ENCODE assay signal across 14 cellular contexts in genomic region chr17:37493249-37494027, GRCh38. TPM values are rescaled to one million over a fixed set of nuclear protein-coding genes. Genes with fewer than 3 reads are reported as not detected.
DNase-seq lines count a peak whose midpoint lies in the region; TF ChIP-seq lines count a peak whose summit lies in the region.
"Had no signal": no experiment of that assay in that cellular context is flagged by ENCODE, and none has a peak within 500 bp of the region (broad histone marks: within the 10 kb centered on the region; RNA-seq: fewer than 3 reads in every experiment).

No MANE protein-coding gene starts in this region.

- H3K9me3 ChIP-seq in PC-9 (ENCODE audit: insufficient read depth, low read depth) (0 out of 2 replicates have a peak, but pooled peaks cover 5% of the 10 kb centered on the region), esophagus muscularis mucosa (no peaks in the 10 kb centered on the region)
- H3K9me3 ChIP-seq: psoas muscle had no signal

- intact Hi-C loops in PC-9 (cut with micrococcal nuclease; ENCODE audit: unreplicated experiment): no loop called here
- intact Hi-C loops in esophagus muscularis mucosa (cut with DNase I): no loop called here

- peaks cover 23% of the 10 kb centered on the region for H3K4me1 Mint-ChIP-seq in activated naive CD4-positive, alpha-beta T cell treated with anti-CD3 and anti-CD28 coated beads, Interleukin-2, amount 10 ng/mL, durations not matched to agents 7 days and 5 days

- H3K27ac Mint-ChIP-seq in activated naive CD4-positive, alpha-beta T cell treated with anti-CD3 and anti-CD28 coated beads, Interleukin-2, amount 10 ng/mL, durations not matched to agents 7 days and 5 days: no peak overlapping the region
- H3K27ac Mint-ChIP-seq: activated CD4-positive, alpha-beta memory T cell treated with anti-CD3 and anti-CD28 coated beads, Interleukin-2, amount 10 ng/mL, durations not matched to agents 7 days and 5 days; GM23338 had no signal

- POLR2A ChIA-PET in PC-9 (lab: Charles Lee; ENCODE audit: unreplicated experiment): no interaction called here

- CTCF ChIA-PET in PC-9 (lab: Charles Lee): no interaction called here
- CTCF ChIA-PET in activated naive CD4-positive, alpha-beta T cell treated with anti-CD3 and anti-CD28 coated beads, Interleukin-2, amount 10 ng/mL, durations not matched to agents 7 days and 5 days (lab: Charles Lee): no interaction called here

- peaks cover 3% of the 10 kb centered on the region for H3K36me3 Mint-ChIP-seq in activated naive CD4-positive, alpha-beta T cell treated with anti-CD3 and anti-CD28 coated beads, Interleukin-2, amount 10 ng/mL, durations not matched to agents 7 days and 5 days

- peaks cover 50% of the 10 kb centered on the region for H3F3A ChIP-seq in PC-9 (ENCODE audit: insufficient read depth, low read depth)

- DNase-seq in EH (ENCODE audit: low read depth): peak; percentile 98
- peak; percentile 7 to 97 for DNase-seq in PC-9
- DNase-seq in esophagus muscularis mucosa (ENCODE audit: extremely low spot score): no peak
- DNase-seq in renal cortical epithelial cell (ENCODE audit: low read depth): peak; percentile 82
- DNase-seq in CD1c-positive myeloid dendritic cell (ENCODE audit: extremely low spot score): no peak
- DNase-seq in activated naive CD4-positive, alpha-beta T cell treated with anti-CD3 and anti-CD28 coated beads, Interleukin-2, amount 10 ng/mL, durations not matched to agents 7 days and 5 days: no peak
- DNase-seq in NCI-H2196 (lab: John Stamatoyannopoulos, UW; ENCODE audit: unreplicated experiment): no peak
- DNase-seq in erythroblast (lab: John Stamatoyannopoulos, UW): no peak
- DNase-seq: activated CD4-positive, alpha-beta memory T cell treated with anti-CD3 and anti-CD28 coated beads, Interleukin-2, amount 10 ng/mL, durations not matched to agents 7 days and 5 days; amygdala; DMS79; NCI-H510A treated with DMSO at 0.1 percent for 48 hours; psoas muscle had no signal

- TF ChIP-seq CTCF in PC-9 (conservative IDR thresholded peaks at IDR 0.05): no peak
- no peak for TF ChIP-seq CTCF in esophagus muscularis mucosa (IDR thresholded peaks at IDR 0.05)

- H3K9me2 ChIP-seq in PC-9 (ENCODE audit: insufficient read depth): no peaks in the 10 kb centered on the region

- TF ChIP-seq EP300 in esophagus muscularis mucosa (IDR thresholded peaks at IDR 0.05): no peak

- WGBS in esophagus muscularis mucosa: 39% methylated on average over 2 of the region's 2 CpGs

- H3K27ac ChIP-seq in PC-9: peak overlapping the region; percentile 66
- H3K27ac ChIP-seq in esophagus muscularis mucosa (replicated peaks in 1 of 4): peak overlapping the region; percentile 91 to 94 (median 92)
- H3K27ac ChIP-seq: psoas muscle had no signal

- BruUV-seq in PC-9 (replicated peaks; lab: Mats Ljungman, UMichigan): no TSS peak

- H3K27me3 ChIP-seq in PC-9 (ENCODE audit: insufficient read depth, low read depth) (no peaks in the 10 kb centered on the region), esophagus muscularis mucosa (no peaks in the 10 kb centered on the region)

- H3K4me1 ChIP-seq in PC-9 (replicated peaks; ENCODE audit: insufficient read depth) (peaks cover 51% of the 10 kb centered on the region), esophagus muscularis mucosa (peaks cover 31 to 75% (median 57%) of the 10 kb centered on the region in 4 donors)

- H3K79me2 ChIP-seq in PC-9 (ENCODE audit: low read depth): peaks cover 82% of the 10 kb centered on the region

- H3K36me3 ChIP-seq in PC-9 (ENCODE audit: low read depth): no peaks in the 10 kb centered on the region
- no peaks in the 10 kb centered on the region for H3K36me3 ChIP-seq in esophagus muscularis mucosa

- H3K27me3 Mint-ChIP-seq in activated naive CD4-positive, alpha-beta T cell treated with anti-CD3 and anti-CD28 coated beads, Interleukin-2, amount 10 ng/mL, durations not matched to agents 7 days and 5 days: peaks cover 8% of the 10 kb centered on the region
- H3K27me3 Mint-ChIP-seq: activated CD4-positive, alpha-beta memory T cell treated with anti-CD3 and anti-CD28 coated beads, Interleukin-2, amount 10 ng/mL, durations not matched to agents 7 days and 5 days had no signal

- no peaks in the 10 kb centered on the region for H3K9me3 Mint-ChIP-seq in activated naive CD4-positive, alpha-beta T cell treated with anti-CD3 and anti-CD28 coated beads, Interleukin-2, amount 10 ng/mL, durations not matched to agents 7 days and 5 days
- H3K9me3 Mint-ChIP-seq: activated CD4-positive, alpha-beta memory T cell treated with anti-CD3 and anti-CD28 coated beads, Interleukin-2, amount 10 ng/mL, durations not matched to agents 7 days and 5 days; GM23338 had no signal

- no peak overlapping the region for H3K4me3 Mint-ChIP-seq in activated naive CD4-positive, alpha-beta T cell treated with anti-CD3 and anti-CD28 coated beads, Interleukin-2, amount 10 ng/mL, durations not matched to agents 7 days and 5 days
- H3K4me3 Mint-ChIP-seq: activated CD4-positive, alpha-beta memory T cell treated with anti-CD3 and anti-CD28 coated beads, Interleukin-2, amount 10 ng/mL, durations not matched to agents 7 days and 5 days; GM23338 had no signal

- H3K4me3 ChIP-seq in PC-9 (no peak overlapping the region), esophagus muscularis mucosa (no peak overlapping the region)
- H3K4me3 ChIP-seq: GM23338, psoas muscle had no signal

- H4K20me1 ChIP-seq in PC-9 (ENCODE audit: insufficient read depth): peaks cover 25% of the 10 kb centered on the region

- H3K4me2 ChIP-seq in PC-9: 0 out of 2 replicates have a peak overlapping the region, but pooled peaks have one; percentile 11
- H3K4me2 ChIP-seq: GM23338 had no signal

- TF ChIP-seq POLR2A in esophagus muscularis mucosa (IDR thresholded peaks at IDR 0.05; ENCODE audit: low read depth) (no peak), erythroblast (IDR thresholded peaks at IDR 0.05; ENCODE audit: low read length) (no peak)

- no peak overlapping the region for H2AFZ ChIP-seq in PC-9
- H2AFZ ChIP-seq: GM23338 had no signal

RNA-seq across cellular contexts. Expression of gene DUSP14, which starts 3.7 kb away (rescaled TPM):
- total RNA-seq in PC-9 (2021) (17.1 and 23.3 TPM in 2 replicates), esophagus muscularis mucosa (10 to 100 TPM; 23.7 to 46.4 (median 35.9) TPM), renal cortical epithelial cell (36.5 and 103 TPM in 2 replicates)

Comparison
In these comparisons a context has a peak if more than half of its experiments do, and no peak if none do; other contexts are left out.
1. DNase-seq: peak in EH (single experiment), PC-9 (2 of 2) and renal cortical epithelial cell (single experiment); none in esophagus muscularis mucosa (single experiment), CD1c-positive myeloid dendritic cell (single experiment), activated naive CD4-positive, alpha-beta T cell treated with anti-CD3 and anti-CD28 coated beads, Interleukin-2, amount 10 ng/mL, durations not matched to agents 7 days and 5 days (single experiment), NCI-H2196 (single experiment) and erythroblast (0 of 2).